8 cellular contexts compared by ENCODE assay signal in the genomic region with DNA sequence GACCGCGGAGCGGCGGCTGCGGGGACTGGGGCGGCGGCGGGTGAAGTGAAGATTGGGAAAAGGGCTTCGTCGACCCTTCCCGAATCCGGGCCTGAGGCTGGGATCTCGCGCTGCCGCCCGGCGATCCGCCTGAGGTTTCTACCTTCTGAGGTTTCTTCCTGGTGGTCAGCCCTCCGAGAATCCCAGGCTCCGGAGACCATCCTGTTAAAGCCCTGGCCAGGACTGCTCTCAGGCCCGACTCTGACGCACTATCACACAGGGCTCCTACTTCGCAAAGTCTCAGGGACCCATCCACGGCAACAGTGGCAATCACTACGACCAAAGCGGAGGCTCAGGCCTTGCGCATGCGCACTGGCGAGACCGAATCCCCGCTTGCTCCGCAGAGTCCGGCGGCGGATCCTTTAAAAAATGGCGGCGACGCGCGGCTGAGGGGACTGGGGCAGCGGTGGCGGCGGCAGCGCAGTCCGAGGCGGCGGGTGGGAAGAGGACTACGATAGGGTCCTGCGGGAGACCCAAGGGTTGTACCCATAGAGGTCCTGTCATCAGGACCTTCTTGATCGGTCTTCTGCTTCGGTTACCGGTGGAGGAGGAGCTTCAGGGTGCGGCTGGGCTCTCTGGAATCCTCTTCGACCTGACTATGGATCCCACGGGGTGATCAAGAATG.
DNase-seq lines count a peak whose midpoint lies in the region; ATAC-seq and TF ChIP-seq lines count a peak whose summit lies in the region.
"Not testable (repeated sequence)": the region's sequence is repeated elsewhere in the genome, so short reads cannot be mapped to it uniquely, and the experiment has no call there.

No MANE protein-coding gene starts in this region.

- DNase-seq in CD14-positive monocyte (ENCODE audit: low spot score) (peak; percentile 59), PC-9 (peak; percentile 43 to 79), activated T-cell treated with anti-CD3 and anti-CD28 coated beads for 1 hour (ENCODE audit: low read depth) (peak; percentile 74), midbrain (lab: John Stamatoyannopoulos, UW) (peak; percentile 83)
- DNase-seq in effector memory CD4-positive, alpha-beta T cell, result peak; percentile 49 to 76 (median 52)
- peak; percentile 60 for DNase-seq in stimulated activated CD8-positive, alpha-beta memory T cell treated with anti-CD3 and anti-CD28 coated beads, Interleukin-12 subunit alpha, Interleukin-12 subunit beta, amount 100 ng/mL, for 24 hours (ENCODE audit: extremely low read depth)

- not testable (repeated sequence) for H3K36me3 ChIP-seq in PC-9 (ENCODE audit: low read depth); effector memory CD4-positive, alpha-beta T cell (ENCODE audit: control insufficient read depth, insufficient read depth, low read length)

- intact Hi-C loops in CD14-positive monocyte (cut with micrococcal nuclease); PC-9 (cut with micrococcal nuclease; ENCODE audit: unreplicated experiment): not testable (repeated sequence)

- peak overlapping the region; percentile 72 for H2AFZ ChIP-seq in PC-9

- H3K9me3 ChIP-seq in PC-9 (ENCODE audit: insufficient read depth, low read depth); effector memory CD4-positive, alpha-beta T cell (ENCODE audit: control insufficient read depth, low read length): not testable (repeated sequence)

- not testable (repeated sequence) for H4K20me1 ChIP-seq in PC-9 (ENCODE audit: insufficient read depth)

- H3K9me3 Mint-ChIP-seq in CD14-positive monocyte, result peaks cover 1 to 27% (median 14%) of the 10 kb centered on the region in 7 donors
- not testable (repeated sequence) for H3K9me3 Mint-ChIP-seq in IgD-negative memory B cell

- H3K4me3 ChIP-seq in PC-9, result peak overlapping the region; percentile 59
- peak overlapping the region; percentile 76 for H3K4me3 ChIP-seq in effector memory CD4-positive, alpha-beta T cell (ENCODE audit: insufficient read depth, low read depth, low read length, poor library complexity, severe bottlenecking)

- not testable (repeated sequence) for BruUV-seq in PC-9 (replicated peaks; lab: Mats Ljungman, UMichigan)

- not testable (repeated sequence) for H3F3A ChIP-seq in PC-9 (ENCODE audit: insufficient read depth, low read depth)

- POLR2A ChIA-PET in PC-9 (lab: Charles Lee; ENCODE audit: unreplicated experiment), result not testable (repeated sequence)

- ATAC-seq in GM19397 (IDR thresholded peaks at IDR 0.05; ENCODE audit: unreplicated experiment), result peak; percentile 67

- not testable (repeated sequence) for TF ChIP-seq CTCF in CD14-positive monocyte (IDR thresholded peaks at IDR 0.05); PC-9 (conservative IDR thresholded peaks at IDR 0.05)

- H3K27me3 ChIP-seq in PC-9 (ENCODE audit: insufficient read depth, low read depth); effector memory CD4-positive, alpha-beta T cell (replicated peaks; ENCODE audit: control insufficient read depth, insufficient read depth, low read length, poor library complexity, severe bottlenecking): not testable (repeated sequence)

- CTCF ChIA-PET in PC-9 (lab: Charles Lee), result not testable (repeated sequence)

- not testable (repeated sequence) for H3K9me2 ChIP-seq in PC-9 (ENCODE audit: insufficient read depth)

- peak overlapping the region; percentile 79 for H3K4me2 ChIP-seq in PC-9

- not testable (repeated sequence) for H3K4me1 ChIP-seq in PC-9 (replicated peaks; ENCODE audit: insufficient read depth); effector memory CD4-positive, alpha-beta T cell (ENCODE audit: control insufficient read depth, insufficient read depth, low read length, poor library complexity, severe bottlenecking)

- H3K27ac ChIP-seq in PC-9; effector memory CD4-positive, alpha-beta T cell (ENCODE audit: insufficient read depth, low read length, poor library complexity, severe bottlenecking): not testable (repeated sequence)

- H3K4me1 Mint-ChIP-seq in CD14-positive monocyte (peaks cover 17% of the 10 kb centered on the region), IgD-negative memory B cell (peaks cover 7 to 11% (median 8%) of the 10 kb centered on the region in 3 donors)

- H3K36me3 Mint-ChIP-seq in CD14-positive monocyte, IgD-negative memory B cell: not testable (repeated sequence)

- peaks cover 27 to 62% (median 42%) of the 10 kb centered on the region in 3 donors for H3K27me3 Mint-ChIP-seq in CD14-positive monocyte (ENCODE audit: low read depth in 3 of 3)
- H3K27me3 Mint-ChIP-seq in IgD-negative memory B cell, result peaks cover 38% of the 10 kb centered on the region

- H3K27ac Mint-ChIP-seq in CD14-positive monocyte (peak overlapping the region in 1 of 7 donors; percentile 12), IgD-negative memory B cell (peak overlapping the region; percentile 44 to 97 (median 80))

- H3K4me3 Mint-ChIP-seq in CD14-positive monocyte (peak overlapping the region; percentile 84 to 90), IgD-negative memory B cell (peak overlapping the region; percentile 81 to 97 (median 90))

- not testable (repeated sequence) for H3K79me2 ChIP-seq in PC-9 (ENCODE audit: low read depth)
